14 cellular contexts compared by ENCODE assay signal in genomic region chr10:86077871-86078638, GRCh38.
"Had no signal": no experiment of that assay in that cellular context is flagged by ENCODE, and none has a peak within 500 bp of the region (broad histone marks: within the 10 kb centered on the region; RNA-seq: fewer than 3 reads in every experiment).

No MANE protein-coding gene starts in this region.

- DNase-seq: activated CD4-positive, alpha-beta T cell treated with anti-CD3 and anti-CD28 coated beads for 36 hours; activated CD8-positive, alpha-beta T cell treated with anti-CD3 and anti-CD28 coated beads, Interleukin-2, amount 10 ng/mL, durations not matched to agents 7 days and 5 days; activated gamma-delta T cell treated with Interleukin-2 at 50 U/mL for 16 hours; body of pancreas; effector memory CD4-positive, alpha-beta T cell; naive B cell; right cardiac atrium; SJCRH30; small intestine; stimulated activated naive CD8-positive, alpha-beta T cell treated with anti-CD3 and anti-CD28 coated beads, Interleukin-15, amount 100 ng/mL, for 72 hours; T-helper 17 cell had no signal

- H3K27ac ChIP-seq: body of pancreas, neutrophil, SJCRH30, thoracic aorta had no signal

- H3K4me1 ChIP-seq: body of pancreas, SJCRH30 had no signal

- H3K36me3 Mint-ChIP-seq: activated naive CD8-positive, alpha-beta T cell had no signal

- H3K27me3 ChIP-seq: body of pancreas, neutrophil, SJCRH30 had no signal

- H3K36me3 ChIP-seq: neutrophil, SJCRH30, thoracic aorta had no signal

- H3K4me3 ChIP-seq: body of pancreas, SJCRH30, thoracic aorta had no signal

- H3K27ac Mint-ChIP-seq: activated CD4-positive, alpha-beta T cell treated with anti-CD3 and anti-CD28 coated beads for 36 hours; activated CD8-positive, alpha-beta T cell treated with anti-CD3 and anti-CD28 coated beads, Interleukin-2, amount 10 ng/mL, durations not matched to agents 7 days and 5 days; activated naive CD8-positive, alpha-beta T cell; naive B cell; stimulated activated naive CD8-positive, alpha-beta T cell treated with anti-CD3 and anti-CD28 coated beads, Interleukin-15, amount 100 ng/mL, for 72 hours; T-helper 17 cell had no signal

- H3K4me3 Mint-ChIP-seq: activated CD4-positive, alpha-beta T cell treated with anti-CD3 and anti-CD28 coated beads for 36 hours; activated CD8-positive, alpha-beta T cell treated with anti-CD3 and anti-CD28 coated beads, Interleukin-2, amount 10 ng/mL, durations not matched to agents 7 days and 5 days; activated naive CD8-positive, alpha-beta T cell; naive B cell; stimulated activated naive CD8-positive, alpha-beta T cell treated with anti-CD3 and anti-CD28 coated beads, Interleukin-15, amount 100 ng/mL, for 72 hours; T-helper 17 cell had no signal

- H3K9me3 ChIP-seq: body of pancreas, neutrophil, SJCRH30, thoracic aorta had no signal

- H3K4me1 Mint-ChIP-seq: activated CD4-positive, alpha-beta T cell treated with anti-CD3 and anti-CD28 coated beads for 36 hours; stimulated activated naive CD8-positive, alpha-beta T cell treated with anti-CD3 and anti-CD28 coated beads, Interleukin-15, amount 100 ng/mL, for 72 hours; T-helper 17 cell had no signal
